Comparison of ENCODE assay signal across 8 cellular contexts in the genomic region with DNA sequence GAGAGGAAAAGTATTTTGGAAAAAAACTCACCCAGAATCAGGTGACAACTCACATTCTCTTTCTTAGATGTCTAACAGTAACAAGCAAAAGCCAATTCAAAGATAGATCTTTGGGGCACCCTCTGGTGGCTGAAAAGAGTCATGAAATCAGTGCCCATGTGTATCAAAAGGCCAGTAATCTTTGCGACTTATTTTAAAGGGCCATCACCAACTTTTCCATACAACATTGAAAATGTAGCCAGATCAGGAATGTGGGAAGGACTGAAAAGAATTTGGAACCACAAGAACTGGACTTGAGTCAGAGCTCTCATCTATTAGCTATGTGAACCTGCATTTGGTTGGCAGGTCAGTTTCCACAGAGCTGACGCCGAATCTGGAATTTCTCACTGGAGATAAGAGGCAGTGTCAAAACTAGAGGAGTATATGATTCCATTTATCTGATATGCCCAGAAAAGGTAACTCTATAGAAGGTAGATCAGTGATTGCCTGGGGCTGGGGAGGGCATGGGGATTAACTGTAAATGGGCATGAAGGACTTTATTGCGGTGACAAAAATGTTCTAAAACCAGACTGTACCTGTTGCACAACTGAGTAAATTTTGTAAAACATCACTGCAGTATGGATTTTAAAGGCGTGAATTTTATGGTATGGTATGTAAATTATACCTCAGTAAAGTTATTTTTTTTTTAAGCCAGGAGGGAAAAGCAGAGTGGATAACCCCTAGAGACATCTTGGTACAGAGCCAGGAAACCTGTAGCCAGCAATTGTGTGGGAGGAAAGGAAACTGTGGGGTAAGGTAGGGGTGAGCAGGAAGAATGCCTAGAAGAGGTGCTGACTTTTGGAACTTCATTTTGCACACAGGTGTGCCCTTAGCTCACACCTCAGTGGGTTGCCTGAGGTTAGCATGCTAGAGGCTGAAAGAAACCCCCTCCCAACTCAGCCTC.
DNase-seq lines count a peak whose midpoint lies in the region; ATAC-seq and TF ChIP-seq lines count a peak whose summit lies in the region.

No MANE protein-coding gene starts in this region.

- POLR2A ChIA-PET in A673 (lab: Charles Lee; ENCODE audit: low non-redundant PET): no interaction called here

- peak; percentile 89 for ATAC-seq in GM18502 (IDR thresholded peaks at IDR 0.05; ENCODE audit: poor library complexity, unreplicated experiment)
- peak; percentile 71 for ATAC-seq in HG03039 (IDR thresholded peaks at IDR 0.05; ENCODE audit: unreplicated experiment)

- CTCF ChIA-PET in A673 (lab: Charles Lee): interaction anchor here (0.6 kb wide), 1 partner anchor 1426 kb away, joined by 6 read pairs; no protein-coding TSS in a partner anchor

- no peaks in the 10 kb centered on the region for H3K36me3 ChIP-seq in A673 (ENCODE audit: insufficient read depth, low read length, poor library complexity, severe bottlenecking)

- peak; percentile 79 for DNase-seq in A673 (ENCODE audit: low spot score)
- DNase-seq in NCI-H2171 treated with DMSO at 0.1 percent for 48 hours (lab: John Stamatoyannopoulos, UW): peak; percentile 86
- peak in 36 of 61 donors; percentile 1 to 89 (median 27) for DNase-seq in caudate nucleus (lab: John Stamatoyannopoulos, UW)
- DNase-seq in kidney glomerular epithelial cell (lab: John Stamatoyannopoulos, UW): peak; percentile 69
- peak in 2 of 3 donors; percentile 18 to 26 for DNase-seq in stimulated activated CD4-positive, alpha-beta T cell treated with anti-CD3 and anti-CD28 coated beads, TNF-alpha, amount 100 ng/mL, for 1 hour (ENCODE audit: low read depth in 3 of 3, low spot score in 1 of 3)

- no peak overlapping the region for H3K4me3 ChIP-seq in A673 (ENCODE audit: low read depth, low read length, poor library complexity, severe bottlenecking)

- no TSS peak for BruUV-seq in A673 (replicated peaks; lab: Mats Ljungman, UMichigan)

- TF ChIP-seq CTCF in A673 (conservative IDR thresholded peaks at IDR 0.05; ENCODE audit: low read depth, low read length): peak; percentile 85
- peak; percentile 87 for TF ChIP-seq CTCF in VCaP (conservative IDR thresholded peaks at IDR 0.05)

- no peaks in the 10 kb centered on the region for H3K4me1 ChIP-seq in A673 (ENCODE audit: insufficient read depth, low read length, poor library complexity, severe bottlenecking)

- H3K27ac ChIP-seq in A673 (ENCODE audit: low read depth, low read length, poor library complexity, severe bottlenecking): no peak overlapping the region
- no peak overlapping the region for H3K27ac ChIP-seq in VCaP
- H3K27ac ChIP-seq in caudate nucleus (ENCODE audit: low read depth, low read length): no peak overlapping the region

- no peaks in the 10 kb centered on the region for H3K9me3 ChIP-seq in A673 (ENCODE audit: low read depth, low read length, poor library complexity, severe bottlenecking)

- H3K27me3 ChIP-seq in A673 (replicated peaks; ENCODE audit: insufficient read depth, low read depth, low read length, poor library complexity): no peaks in the 10 kb centered on the region

- intact Hi-C loops in A673 (cut with micrococcal nuclease; ENCODE audit: unreplicated experiment): loop anchor here (5.0 kb wide), 2 partner anchors 495 to 935 kb away; no protein-coding TSS in a partner anchor

Comparison
In these comparisons a context has a peak if more than half of its experiments do, and no peak if none do; other contexts are left out.
1. DNase-seq: peak in every context shown above with its lines; median percentile 86 in NCI-H2171 treated with DMSO at 0.1 percent for 48 hours; 79 in A673; 69 in kidney glomerular epithelial cell; 27 in caudate nucleus; 22 in stimulated activated CD4-positive, alpha-beta T cell treated with anti-CD3 and anti-CD28 coated beads, TNF-alpha, amount 100 ng/mL, for 1 hour.